ENCODE assay signal across 9 cellular contexts in genomic region chr11:83221694-83222093, GRCh38.
"Had no signal": no experiment of that assay in that cellular context is flagged by ENCODE, and none has a peak within 500 bp of the region (broad histone marks: within the 10 kb centered on the region; RNA-seq: fewer than 3 reads in every experiment).

No MANE protein-coding gene starts in this region.

- H3K36me3 ChIP-seq: HAP-1 had no signal

- DNase-seq: GM23248, GOT3, H7, H9, HCEC 1CT, HFFc6 had no signal

- H3K4me1 ChIP-seq: HAP-1 had no signal

- H3K9me3 ChIP-seq: HAP-1 had no signal

- H3K9ac ChIP-seq: GM23248 had no signal

- ATAC-seq: GM23338, HCT116 had no signal

- H3K4me2 ChIP-seq: GM23338 had no signal

- H3K27ac ChIP-seq: GM23248 had no signal

- H3K4me3 ChIP-seq: GM23248, GM23338, HAP-1 had no signal
